In the genomic region with DNA sequence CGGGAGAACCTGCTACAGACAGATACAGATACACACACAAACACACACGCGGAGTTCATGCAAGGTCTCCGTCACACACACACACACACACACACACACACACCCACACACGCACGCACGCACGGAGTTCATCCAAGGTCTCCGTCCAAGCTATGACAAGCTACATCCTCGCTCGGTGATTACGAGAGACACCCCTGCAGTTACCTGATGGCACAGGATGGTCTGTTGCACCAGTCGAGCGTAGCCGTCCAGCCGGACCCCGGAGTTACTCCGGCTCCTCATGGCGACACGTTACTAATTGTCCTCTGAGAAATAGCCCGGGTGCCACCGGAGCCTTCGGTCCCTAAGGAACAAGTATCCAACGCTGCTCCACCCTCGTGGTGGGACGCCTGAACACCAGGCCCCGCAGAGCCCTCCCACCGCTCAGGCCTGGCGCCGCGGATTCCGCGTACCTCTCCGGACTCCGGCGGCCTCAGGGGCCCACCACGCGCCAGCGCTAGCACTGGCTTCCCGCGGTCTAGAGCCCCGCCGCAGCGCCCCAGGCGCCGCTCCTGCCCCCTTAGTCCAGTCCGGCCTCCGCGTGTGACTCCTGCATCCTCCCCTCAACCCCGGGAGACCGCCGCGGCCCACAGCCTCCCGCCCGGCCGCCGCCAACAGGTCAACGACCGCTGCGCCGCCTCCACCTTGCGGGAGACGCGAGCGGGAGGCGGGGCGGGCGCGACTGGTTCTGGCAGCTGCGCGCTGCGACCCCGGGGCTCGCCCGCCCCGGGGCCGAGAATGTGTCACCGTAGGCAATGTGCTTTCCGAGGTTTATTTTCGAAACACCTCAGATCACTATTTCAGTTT, we compare ENCODE assay signal across 8 cellular contexts. TPM values are rescaled to one million over a fixed set of nuclear protein-coding genes. Genes with fewer than 3 reads are reported as not detected.
DNase-seq lines count a peak whose midpoint lies in the region; ATAC-seq and TF ChIP-seq lines count a peak whose summit lies in the region.
"Not testable (repeated sequence)": the region's sequence is repeated elsewhere in the genome, so short reads cannot be mapped to it uniquely, and the experiment has no call there.

PHKA1 (minus strand) TSS at position 708 of the 846 bp plus-strand sequence; CDS start at position 282, 426 bp downstream.

- not testable (repeated sequence) for H3K27ac ChIP-seq in SK-N-MC
- peak within 1 kb of the TSS; percentile 82 to 84 (median 84) for H3K27ac ChIP-seq in esophagus squamous epithelium

- peak; percentile 75 for ATAC-seq in GM19351 (IDR thresholded peaks at IDR 0.05; ENCODE audit: unreplicated experiment)

- intact Hi-C loops in esophagus squamous epithelium (cut with DNase I), result not testable (repeated sequence)

- H3K9ac ChIP-seq in SK-N-MC (ENCODE audit: insufficient read length), result not testable (repeated sequence)

- 42% methylated on average over 29 of the region's 80 CpGs; no CpG with 5 or more reads in 1 of the 2 donors for WGBS in esophagus squamous epithelium, 2 donors

- not testable (repeated sequence) for H3K9me3 ChIP-seq in MG63; SK-N-MC (ENCODE audit: low read depth, low read length); esophagus squamous epithelium

- H3K36me3 ChIP-seq in MG63; SK-N-MC (ENCODE audit: insufficient read depth, low read length); esophagus squamous epithelium: not testable (repeated sequence)

- H3K27me3 ChIP-seq in MG63, esophagus squamous epithelium: not testable (repeated sequence)

- DNase-seq in AG08396 (ENCODE audit: low spot score), result peak; percentile 35
- peak; percentile 33 for DNase-seq in MG63
- not testable (repeated sequence) for DNase-seq in SK-N-MC (ENCODE audit: low read depth, low spot score); esophagus squamous epithelium (lab: John Stamatoyannopoulos, UW)
- peak; percentile 7 for DNase-seq in activated gamma-delta T cell treated with anti-CD3 and anti-CD28 coated beads, Interleukin-2, amount 50 U/mL, for 16 hours (ENCODE audit: low read depth)
- peak; percentile 41 to 59 for DNase-seq in lung microvascular endothelial cell (ENCODE audit: low read depth in 2 of 2)
- peak; percentile 5 to 53 (median 28) for DNase-seq in stimulated activated CD4-positive, alpha-beta T cell treated with anti-CD3 and anti-CD28 coated beads, Interleukin-1b, Interleukin-23, amount 100 ng/mL, for 24 hours (ENCODE audit: low read depth in 4 of 4, low spot score in 1 of 4)

- not testable (repeated sequence) for TF ChIP-seq CTCF in esophagus squamous epithelium (IDR thresholded peaks at IDR 0.05)

- peaks cover 0 to 15% (median 0%) of the 10 kb centered on the region in 3 donors for H3K4me1 ChIP-seq in esophagus squamous epithelium

- not testable (repeated sequence) for TF ChIP-seq POLR2A in esophagus squamous epithelium (IDR thresholded peaks at IDR 0.05)

- peak within 1 kb of the TSS; percentile 47 for H3K4me3 ChIP-seq in MG63
- H3K4me3 ChIP-seq in SK-N-MC, result peak within 1 kb of the TSS; percentile 42
- peak within 1 kb of the TSS; percentile 42 to 68 (median 54) for H3K4me3 ChIP-seq in esophagus squamous epithelium

RNA-seq across cellular contexts. Expression of gene PHKA1, which starts in this region (rescaled TPM):
- 1.6 and 2.1 TPM in 2 replicates for total RNA-seq in MG63 (2014; rRNA removed; shearing (Covaris generic); ENCODE audit: low replicate concordance)
- total RNA-seq in esophagus squamous epithelium (10 to 100 TPM in 1 of 4 donors, 1 to 10 TPM in 3; 5.6 to 10.3 (median 7.2) TPM), lung microvascular endothelial cell (3.9 and 5.6 TPM in 2 replicates)
